In the genomic region with DNA sequence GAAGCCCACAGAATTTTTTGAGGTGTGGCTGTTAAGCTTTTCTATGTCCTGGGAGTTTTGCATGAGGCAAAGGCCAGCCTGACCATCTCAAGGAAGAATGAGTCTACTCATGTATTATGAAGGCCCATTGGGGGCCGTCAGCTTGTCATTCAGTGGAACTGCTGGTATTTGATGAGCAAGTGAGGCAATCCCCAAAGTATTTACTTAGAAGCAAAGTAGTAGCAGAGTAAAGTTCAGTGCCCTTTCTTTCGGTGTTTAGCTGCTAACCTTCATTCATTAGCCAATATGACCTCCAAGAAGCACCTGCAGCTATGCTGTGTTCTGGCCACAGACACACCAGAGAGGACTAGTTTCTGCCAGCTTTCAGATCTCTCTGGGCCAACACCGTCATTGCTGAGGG, we compare ENCODE assay signal across 29 cellular contexts.
"Had no signal": no experiment of that assay in that cellular context is flagged by ENCODE, and none has a peak within 500 bp of the region (broad histone marks: within the 10 kb centered on the region; RNA-seq: fewer than 3 reads in every experiment).

No MANE protein-coding gene starts in this region.

- H3K4me3 ChIP-seq: colonic mucosa, esophagus muscularis mucosa, mucosa of descending colon, psoas muscle, skin epidermis, spleen, thoracic aorta, transverse colon had no signal

- H3K36me3 ChIP-seq: colonic mucosa, esophagus muscularis mucosa, spleen, thoracic aorta, transverse colon had no signal

- H3K9me3 Mint-ChIP-seq: central memory CD8-positive, alpha-beta T cell; dendritic cell treated with granulocyte-macrophage colony-stimulating factor and Interleukin-4, amounts not matched to agents 40 ng/mL and 50 ng/mL, for 4 days; immature natural killer cell; mesothelial cell of epicardium; naive B cell; natural killer cell treated with Interleukin-12 subunit alpha and Interleukin-12 subunit beta and Interleukin-15 and Interleukin-18, amount 100 ng/mL, for 72 hours; neural crest cell; stimulated activated memory B cell treated with anti-CD40 and anti-IgM and Interleukin-4, amounts not matched to agents 10 μg/mL and 1 μg/mL and 100 μg/mL, for 72 hours had no signal

- H3K4me3 Mint-ChIP-seq: central memory CD8-positive, alpha-beta T cell; dendritic cell treated with granulocyte-macrophage colony-stimulating factor and Interleukin-4, amounts not matched to agents 40 ng/mL and 50 ng/mL, for 4 days; immature natural killer cell; mesothelial cell of epicardium; naive B cell; natural killer cell treated with Interleukin-12 subunit alpha and Interleukin-12 subunit beta and Interleukin-15 and Interleukin-18, amount 100 ng/mL, for 72 hours; neural crest cell; stimulated activated memory B cell treated with anti-CD40 and anti-IgM and Interleukin-4, amounts not matched to agents 10 μg/mL and 1 μg/mL and 100 μg/mL, for 72 hours had no signal

- H3K27ac ChIP-seq: colonic mucosa, esophagus muscularis mucosa, foreskin keratinocyte, psoas muscle, skin epidermis, spleen, thoracic aorta, transverse colon had no signal

- H3K9me3 ChIP-seq: colonic mucosa, esophagus muscularis mucosa, mucosa of descending colon, psoas muscle, spleen, thoracic aorta, transverse colon had no signal

- H3K36me3 Mint-ChIP-seq: mesothelial cell of epicardium; naive B cell; natural killer cell treated with Interleukin-12 subunit alpha and Interleukin-12 subunit beta and Interleukin-15 and Interleukin-18, amount 100 ng/mL, for 72 hours; stimulated activated memory B cell treated with anti-CD40 and anti-IgM and Interleukin-4, amounts not matched to agents 10 μg/mL and 1 μg/mL and 100 μg/mL, for 72 hours had no signal

- ATAC-seq: foreskin keratinocyte; left colon; left ventricle myocardium superior; mucosa of descending colon; natural killer cell treated with Interleukin-12 subunit alpha and Interleukin-12 subunit beta and Interleukin-15 and Interleukin-18, amount 100 ng/mL, for 72 hours; psoas muscle; right cardiac atrium; stimulated activated memory B cell treated with anti-CD40 and anti-IgM and Interleukin-4, amounts not matched to agents 10 μg/mL and 1 μg/mL and 100 μg/mL, for 72 hours; stimulated activated naive CD8-positive, alpha-beta T cell treated with anti-CD3 and anti-CD28 coated beads, Interleukin-15, Interleukin-2, amounts not matched to agents 100 U/mL and 50 U/mL, for 24 hours had no signal

- DNase-seq: colonic mucosa; effector memory CD4-positive, alpha-beta T cell; foreskin keratinocyte; hypothalamus; immature natural killer cell; islet precursor cell; kidney glomerular epithelial cell; left colon; left ventricle myocardium superior; mesenchymal stem cell; naive B cell; nucleus accumbens; psoas muscle; right cardiac atrium; spleen; stimulated activated CD4-positive, alpha-beta T cell treated with anti-CD3 and anti-CD28 coated beads, Interleukin-4, amount 100 ng/mL, for 4 hours; stimulated activated naive CD8-positive, alpha-beta T cell treated with anti-CD3 and anti-CD28 coated beads, Interleukin-15, Interleukin-2, amounts not matched to agents 100 U/mL and 50 U/mL, for 24 hours; transverse colon had no signal

- FAIRE-seq: endothelial cell of umbilical vein had no signal

- H3K4me1 ChIP-seq: colonic mucosa, foreskin keratinocyte had no signal

- H3K27ac Mint-ChIP-seq: dendritic cell treated with granulocyte-macrophage colony-stimulating factor and Interleukin-4, amounts not matched to agents 40 ng/mL and 50 ng/mL, for 4 days; immature natural killer cell; mesothelial cell of epicardium; naive B cell; natural killer cell treated with Interleukin-12 subunit alpha and Interleukin-12 subunit beta and Interleukin-15 and Interleukin-18, amount 100 ng/mL, for 72 hours; stimulated activated memory B cell treated with anti-CD40 and anti-IgM and Interleukin-4, amounts not matched to agents 10 μg/mL and 1 μg/mL and 100 μg/mL, for 72 hours had no signal
